ENCODE assay signal across 20 cellular contexts in the genomic region with DNA sequence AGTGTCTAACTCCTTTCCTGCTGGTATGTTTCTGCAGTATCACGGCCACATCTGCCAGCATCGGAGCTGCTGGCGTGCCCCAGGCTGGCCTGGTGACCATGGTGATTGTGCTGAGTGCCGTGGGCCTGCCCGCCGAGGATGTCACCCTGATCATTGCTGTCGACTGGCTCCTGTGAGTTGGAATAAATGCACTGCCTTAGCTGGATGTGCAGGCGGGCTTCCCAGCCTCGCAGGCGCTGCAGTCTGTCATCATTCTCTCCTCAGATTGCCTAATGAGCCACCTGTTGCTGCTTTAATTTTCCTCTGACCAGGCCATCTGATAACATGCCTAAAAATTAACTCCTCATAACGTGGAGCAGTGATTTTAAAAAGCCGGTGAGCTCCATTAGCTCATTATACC.
DNase-seq lines count a peak whose midpoint lies in the region; ATAC-seq and TF ChIP-seq lines count a peak whose summit lies in the region.
"Had no signal": no experiment of that assay in that cellular context is flagged by ENCODE, and none has a peak within 500 bp of the region (broad histone marks: within the 10 kb centered on the region; RNA-seq: fewer than 3 reads in every experiment).

No MANE protein-coding gene starts in this region.

- H3K9ac ChIP-seq in SK-N-SH (no peak overlapping the region), neural progenitor cell (no peak overlapping the region)
- H3K9ac ChIP-seq: BLaER1 had no signal

- DNase-seq in SK-N-SH = peak; percentile 12
- peak; percentile 42 for DNase-seq in NCI-H2171 treated with DMSO at 0.1 percent for 48 hours (lab: John Stamatoyannopoulos, UW)
- peak; percentile 20 to 63 for DNase-seq in psoas muscle
- no peak for DNase-seq in activated CD8-positive, alpha-beta memory T cell treated with anti-CD3 and anti-CD28 coated beads for 24 hours
- DNase-seq in neural progenitor cell (ENCODE audit: low spot score) = no peak
- no peak for DNase-seq in stimulated activated naive CD4-positive, alpha-beta T cell treated with Interleukin-2 at 50 U/mL for 16 hours (lab: John Stamatoyannopoulos, UW)
- DNase-seq: Caco-2; CD4-positive, alpha-beta memory T cell; DMS153; H7; HFFc6; MG63; NCI-H1417 treated with DMSO at 0.1 percent for 48 hours; NCI-H2029; NCI-H446; Peyer's patch had no signal

- H3K36me3 ChIP-seq in SK-N-SH (replicated peaks in 1 of 2; ENCODE audit: control insufficient read depth in 1 of 2, insufficient read depth in 2 of 2, low read length in 1 of 2) (no peaks in the 10 kb centered on the region), psoas muscle (ENCODE audit: insufficient read depth in 1 of 2, low read depth in 1 of 2) (no peaks in the 10 kb centered on the region), neural progenitor cell (no peaks in the 10 kb centered on the region)
- H3K36me3 ChIP-seq: BLaER1, MG63 had no signal

- no peak for TF ChIP-seq EP300 in SK-N-SH (IDR thresholded peaks at IDR 0.05; ENCODE audit: borderline replicate concordance in 1 of 2, low read depth in 1 of 2, low read length in 1 of 2)

- H3K9me3 Mint-ChIP-seq in neural progenitor cell = no peaks in the 10 kb centered on the region
- H3K9me3 Mint-ChIP-seq: CD4-positive, alpha-beta memory T cell; HFFc6; T-helper 1 cell treated with Interleukin-12 subunit alpha and Interleukin-12 subunit beta and Interleukin-4 antibody, amounts not matched to agents 30 μg/mL and 1 μg/mL, for 36 hours had no signal

- H2AFZ ChIP-seq in SK-N-SH (ENCODE audit: low read depth) = no peak overlapping the region
- no peak overlapping the region for H2AFZ ChIP-seq in neural progenitor cell (replicated peaks)

- TF ChIP-seq CTCF in SK-N-SH (IDR thresholded peaks at IDR 0.05) (no peak), psoas muscle (IDR thresholded peaks at IDR 0.05) (no peak), neural progenitor cell (IDR thresholded peaks at IDR 0.05) (no peak)

- 39% methylated on average over 10 of the region's 12 CpGs for WGBS in SK-N-SH (ENCODE audit: low lambda C conversion rate)
- 30 to 43% (median 34%) methylated on average over 12 of the region's 12 CpGs for WGBS in psoas muscle, 3 donors

- H3K27me3 ChIP-seq in SK-N-SH (ENCODE audit: insufficient read depth) (no peaks in the 10 kb centered on the region), psoas muscle (ENCODE audit: insufficient read depth in 3 of 3, low read length in 2 of 3) (no peaks in the 10 kb centered on the region), neural progenitor cell (no peaks in the 10 kb centered on the region)
- H3K27me3 ChIP-seq: BLaER1, MG63, Peyer's patch had no signal

- POLR2A ChIA-PET in SK-N-SH (lab: Yijun Ruan, JAX) = no interaction called here

- H3K27ac Mint-ChIP-seq in neural progenitor cell = no peak overlapping the region
- H3K27ac Mint-ChIP-seq: CD4-positive, alpha-beta memory T cell; HFFc6; T-helper 1 cell treated with Interleukin-12 subunit alpha and Interleukin-12 subunit beta and Interleukin-4 antibody, amounts not matched to agents 30 μg/mL and 1 μg/mL, for 36 hours had no signal

- no peaks in the 10 kb centered on the region for H4K20me1 ChIP-seq in SK-N-SH (ENCODE audit: insufficient read depth)
- H4K20me1 ChIP-seq in neural progenitor cell (ENCODE audit: low read depth) = no peaks in the 10 kb centered on the region
- H4K20me1 ChIP-seq: BLaER1 had no signal

- H3K4me2 ChIP-seq in SK-N-SH (no peak overlapping the region), neural progenitor cell (no peak overlapping the region)
- H3K4me2 ChIP-seq: BLaER1 had no signal

- no peaks in the 10 kb centered on the region for H3K36me3 Mint-ChIP-seq in neural progenitor cell
- H3K36me3 Mint-ChIP-seq: CD4-positive, alpha-beta memory T cell had no signal

- H3K4me1 ChIP-seq in SK-N-SH (ENCODE audit: control insufficient read depth in 1 of 2, insufficient read depth in 2 of 2, low read depth in 1 of 2, low read length in 1 of 2) (peaks cover 5 to 7% of the 10 kb centered on the region in 2 experiments; a peak in 2 of 4 replicates), psoas muscle (no peaks in the 10 kb centered on the region), neural progenitor cell (no peaks in the 10 kb centered on the region)
- H3K4me1 ChIP-seq: BLaER1, Caco-2, Peyer's patch had no signal

- H3K9me3 ChIP-seq in SK-N-SH (no peaks in the 10 kb centered on the region), psoas muscle (no peaks in the 10 kb centered on the region), neural progenitor cell (ENCODE audit: low read depth) (no peaks in the 10 kb centered on the region)
- H3K9me3 ChIP-seq: BLaER1, Caco-2, MG63, Peyer's patch had no signal

- no peak overlapping the region for H3K4me3 Mint-ChIP-seq in neural progenitor cell
- H3K4me3 Mint-ChIP-seq: CD4-positive, alpha-beta memory T cell; HFFc6; T-helper 1 cell treated with Interleukin-12 subunit alpha and Interleukin-12 subunit beta and Interleukin-4 antibody, amounts not matched to agents 30 μg/mL and 1 μg/mL, for 36 hours had no signal

- ATAC-seq in SK-N-SH treated with all-trans-retinoic acid at 6 μM for 48 hours = no peak
- ATAC-seq in psoas muscle = peak; percentile 91 to 95 (median 93)
- ATAC-seq: K562 had no signal

- H3F3A ChIP-seq in SK-N-SH (replicated peaks; ENCODE audit: insufficient read depth) (no peaks in the 10 kb centered on the region), neural progenitor cell (ENCODE audit: low read depth) (no peaks in the 10 kb centered on the region)

- H3K4me1 Mint-ChIP-seq in neural progenitor cell = peaks cover 5% of the 10 kb centered on the region
- H3K4me1 Mint-ChIP-seq: CD4-positive, alpha-beta memory T cell had no signal

- CTCF ChIA-PET in SK-N-SH (lab: Yijun Ruan, JAX) = interaction anchor here (3.0 kb wide), 1 partner anchor 22 kb away, joined by 15 read pairs; no protein-coding TSS in a partner anchor

- no peaks in the 10 kb centered on the region for H3K79me2 ChIP-seq in SK-N-SH (ENCODE audit: insufficient read depth)
- no peaks in the 10 kb centered on the region for H3K79me2 ChIP-seq in neural progenitor cell (ENCODE audit: low read depth)

- no peaks in the 10 kb centered on the region for H3K9me2 ChIP-seq in SK-N-SH

- H3K27ac ChIP-seq in SK-N-SH (ENCODE audit: low read depth in 2 of 2, low read length in 1 of 2) = no peak overlapping the region
- peak overlapping the region; percentile 46 for H3K27ac ChIP-seq in psoas muscle
- H3K27ac ChIP-seq in neural progenitor cell = no peak overlapping the region
- H3K27ac ChIP-seq: BLaER1, Peyer's patch had no signal

- H3K4me3 ChIP-seq in SK-N-SH (ENCODE audit: low read depth in 2 of 2, low read length in 1 of 2) (no peak overlapping the region), psoas muscle (peak overlapping the region; percentile 4), neural progenitor cell (no peak overlapping the region)
- H3K4me3 ChIP-seq: BLaER1, K562, MG63, Peyer's patch had no signal

- intact Hi-C loops in psoas muscle (cut with DNase I) = no loop called here

- no peak for TF ChIP-seq RAD21 in SK-N-SH (IDR thresholded peaks at IDR 0.05; ENCODE audit: low read length)

- H3K27me3 Mint-ChIP-seq in neural progenitor cell (ENCODE audit: insufficient read depth, low read depth) = peaks cover 6% of the 10 kb centered on the region
- H3K27me3 Mint-ChIP-seq: CD4-positive, alpha-beta memory T cell had no signal

TF ChIP-seq in SK-N-SH, 30 proteins besides CTCF, POLR2A, EP300 and RAD21 (continues in another document):
- TF ChIP-seq CHD2 (IDR thresholded peaks at IDR 0.05; ENCODE audit: low read length, partially characterized antibody) (no peak), ELF1 (IDR thresholded peaks at IDR 0.05) (no peak), JUND (IDR thresholded peaks at IDR 0.05) (no peak), RCOR1 (IDR thresholded peaks at IDR 0.05; ENCODE audit: low read length) (no peak)
- TF ChIP-seq, protein P1, sequence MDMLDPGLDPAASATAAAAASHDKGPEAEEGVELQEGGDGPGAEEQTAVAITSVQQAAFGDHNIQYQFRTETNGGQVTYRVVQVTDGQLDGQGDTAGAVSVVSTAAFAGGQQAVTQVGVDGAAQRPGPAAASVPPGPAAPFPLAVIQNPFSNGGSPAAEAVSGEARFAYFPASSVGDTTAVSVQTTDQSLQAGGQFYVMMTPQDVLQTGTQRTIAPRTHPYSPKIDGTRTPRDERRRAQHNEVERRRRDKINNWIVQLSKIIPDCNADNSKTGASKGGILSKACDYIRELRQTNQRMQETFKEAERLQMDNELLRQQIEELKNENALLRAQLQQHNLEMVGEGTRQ (IDR thresholded peaks at IDR 0.05; ENCODE audit: borderline replicate concordance, low read depth, low read length) = no peak
- TF ChIP-seq, protein P2, sequence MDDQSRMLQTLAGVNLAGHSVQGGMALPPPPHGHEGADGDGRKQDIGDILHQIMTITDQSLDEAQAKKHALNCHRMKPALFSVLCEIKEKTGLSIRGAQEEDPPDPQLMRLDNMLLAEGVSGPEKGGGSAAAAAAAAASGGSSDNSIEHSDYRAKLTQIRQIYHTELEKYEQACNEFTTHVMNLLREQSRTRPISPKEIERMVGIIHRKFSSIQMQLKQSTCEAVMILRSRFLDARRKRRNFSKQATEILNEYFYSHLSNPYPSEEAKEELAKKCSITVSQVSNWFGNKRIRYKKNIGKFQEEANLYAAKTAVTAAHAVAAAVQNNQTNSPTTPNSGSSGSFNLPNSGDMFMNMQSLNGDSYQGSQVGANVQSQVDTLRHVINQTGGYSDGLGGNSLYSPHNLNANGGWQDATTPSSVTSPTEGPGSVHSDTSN (IDR thresholded peaks at IDR 0.05) = no peak

TF ChIP-seq in SK-N-SH treated with all-trans-retinoic acid at 6 μM for 48 hours, 23 proteins besides CTCF, POLR2A, EP300 and RAD21 (continues in another document):
- no peak for TF ChIP-seq ZNF70 (CRISPR knock-in tag; IDR thresholded peaks at IDR 0.05)
- no peak for TF ChIP-seq ZC3H10 (CRISPR knock-in tag; IDR thresholded peaks at IDR 0.05)

Comparison
In these comparisons a context has a peak if more than half of its experiments do, and no peak if none do; other contexts are left out.
1. DNase-seq: peak in SK-N-SH (single experiment), NCI-H2171 treated with DMSO at 0.1 percent for 48 hours (single experiment) and psoas muscle (2 of 2); none in activated CD8-positive, alpha-beta memory T cell treated with anti-CD3 and anti-CD28 coated beads for 24 hours (single experiment), neural progenitor cell (single experiment) and stimulated activated naive CD4-positive, alpha-beta T cell treated with Interleukin-2 at 50 U/mL for 16 hours (single experiment).